ENCODE assay signal across 14 cellular contexts in the genomic region with DNA sequence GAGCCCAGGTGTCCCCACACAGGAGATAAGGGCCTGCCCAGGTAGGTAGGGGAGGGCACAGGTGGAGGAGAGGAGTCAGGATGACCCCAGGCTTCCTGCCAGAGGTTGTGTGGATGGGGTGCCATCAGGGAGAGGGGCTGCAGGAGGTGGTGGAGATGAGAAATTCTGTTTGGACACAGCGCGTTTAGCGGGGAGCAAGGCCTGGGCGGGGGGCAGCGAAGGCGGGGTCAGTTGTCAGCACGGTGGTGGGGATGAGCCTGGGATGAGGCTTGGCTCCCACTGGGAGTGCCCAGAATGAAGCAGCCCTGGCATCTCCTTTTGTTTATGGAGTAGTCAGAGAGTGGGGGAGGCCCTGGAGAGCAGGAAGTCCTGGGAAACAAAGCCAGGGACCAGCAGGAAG. TPM values are rescaled to one million over a fixed set of nuclear protein-coding genes. Genes with fewer than 3 reads are reported as not detected.
"Had no signal": no experiment of that assay in that cellular context is flagged by ENCODE, and none has a peak within 500 bp of the region (broad histone marks: within the 10 kb centered on the region; RNA-seq: fewer than 3 reads in every experiment).

No MANE protein-coding gene starts in this region.

- H3K27ac Mint-ChIP-seq: activated CD4-positive, alpha-beta memory T cell treated with anti-CD3 and anti-CD28 coated beads, Interleukin-2, amount 10 ng/mL, durations not matched to agents 7 days and 5 days; activated naive CD4-positive, alpha-beta T cell treated with anti-CD3 and anti-CD28 coated beads, Interleukin-2, amount 50 U/mL, for 24 hours; T-helper 2 cell treated with Interferon-gamma antibody and Interleukin-4, amounts not matched to agents 5 μg/mL and 100 μg/mL, for 36 hours had no signal

- H3K4me2 ChIP-seq: smooth muscle cell had no signal

- H3K27me3 Mint-ChIP-seq: activated CD4-positive, alpha-beta memory T cell treated with anti-CD3 and anti-CD28 coated beads, Interleukin-2, amount 10 ng/mL, durations not matched to agents 7 days and 5 days; activated naive CD4-positive, alpha-beta T cell treated with anti-CD3 and anti-CD28 coated beads, Interleukin-2, amount 50 U/mL, for 24 hours had no signal

- H3K4me3 ChIP-seq: smooth muscle cell had no signal

- H3K36me3 Mint-ChIP-seq: natural killer cell had no signal

- H2AFZ ChIP-seq: parathyroid adenoma had no signal

- FAIRE-seq: bronchial epithelial cell, TTC549 had no signal

- H3K9me3 Mint-ChIP-seq: activated CD4-positive, alpha-beta memory T cell treated with anti-CD3 and anti-CD28 coated beads, Interleukin-2, amount 10 ng/mL, durations not matched to agents 7 days and 5 days; activated naive CD4-positive, alpha-beta T cell treated with anti-CD3 and anti-CD28 coated beads, Interleukin-2, amount 50 U/mL, for 24 hours; activated T-cell treated with anti-CD3 and anti-CD28 coated beads, Interleukin-2, amount 50 U/mL, for 4 hours; immature natural killer cell; natural killer cell; T-helper 2 cell treated with Interferon-gamma antibody and Interleukin-4, amounts not matched to agents 5 μg/mL and 100 μg/mL, for 36 hours had no signal

- H3K27ac ChIP-seq: parathyroid adenoma had no signal

- H3K9ac ChIP-seq: parathyroid adenoma had no signal

- H3K4me1 Mint-ChIP-seq: activated CD4-positive, alpha-beta memory T cell treated with anti-CD3 and anti-CD28 coated beads, Interleukin-2, amount 10 ng/mL, durations not matched to agents 7 days and 5 days; activated naive CD4-positive, alpha-beta T cell treated with anti-CD3 and anti-CD28 coated beads, Interleukin-2, amount 50 U/mL, for 24 hours had no signal

- DNase-seq: cerebellar nuclear complex had no signal

- H3K4me3 Mint-ChIP-seq: activated CD4-positive, alpha-beta memory T cell treated with anti-CD3 and anti-CD28 coated beads, Interleukin-2, amount 10 ng/mL, durations not matched to agents 7 days and 5 days; activated naive CD4-positive, alpha-beta T cell treated with anti-CD3 and anti-CD28 coated beads, Interleukin-2, amount 50 U/mL, for 24 hours; activated T-cell treated with anti-CD3 and anti-CD28 coated beads, Interleukin-2, amount 50 U/mL, for 4 hours; immature natural killer cell; natural killer cell; T-helper 2 cell treated with Interferon-gamma antibody and Interleukin-4, amounts not matched to agents 5 μg/mL and 100 μg/mL, for 36 hours had no signal

RNA-seq across cellular contexts. Expression of gene AMIGO3, which starts 15.5 kb away (rescaled TPM):
- total RNA-seq: bronchial epithelial cell, mesenteric fat pad, sciatic nerve, ureter had no signal
